9 cellular contexts compared by ENCODE assay signal in the genomic region with DNA sequence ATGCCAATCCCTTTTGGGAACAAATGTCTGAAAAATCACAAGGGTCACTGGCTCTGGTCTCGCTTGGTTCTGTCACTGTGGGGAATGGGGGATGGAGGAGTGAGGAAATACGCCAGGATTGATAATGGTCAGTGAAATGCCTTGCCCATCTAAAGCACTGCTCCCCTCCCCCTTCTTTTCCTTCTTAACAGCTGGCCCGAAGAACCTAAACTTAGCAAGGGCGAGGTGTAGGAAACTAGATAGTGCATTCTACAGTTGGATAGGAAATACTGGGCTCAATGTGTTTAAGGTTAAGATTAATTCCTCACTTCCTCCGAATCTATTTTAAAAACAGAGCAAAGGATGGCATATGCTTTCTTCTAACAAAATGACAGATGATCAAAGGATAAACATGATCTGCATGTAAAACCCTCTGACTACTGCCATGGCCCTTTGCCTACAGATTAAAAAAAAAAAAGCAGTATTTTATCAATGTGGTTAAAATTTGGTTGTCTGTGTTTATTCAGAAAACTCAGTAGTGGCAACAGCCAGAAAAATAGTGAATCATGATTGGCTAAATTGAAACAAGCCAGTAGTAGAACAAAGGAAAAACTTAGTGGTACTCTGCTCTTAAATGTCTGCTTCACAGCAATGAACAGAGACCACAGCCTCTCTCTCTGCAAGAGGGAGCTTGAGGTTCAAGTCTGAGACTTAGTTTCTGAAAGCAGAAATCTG.
A peak's percentile ranks its signal among the peaks of the same experiment; 100 is the strongest.
DNase-seq lines count a peak whose midpoint lies in the region; ATAC-seq, FAIRE-seq and TF ChIP-seq lines count a peak whose summit lies in the region.
"Had no signal": no experiment of that assay in that cellular context is flagged by ENCODE, and none has a peak within 500 bp of the region (broad histone marks: within the 10 kb centered on the region; RNA-seq: fewer than 3 reads in every experiment).

No MANE protein-coding gene starts in this region.

- no peak overlapping the region for H3K9ac ChIP-seq in H1 (replicated peaks in 1 of 4; ENCODE audit: extremely low read depth in 1 of 4, low read depth in 3 of 4, low read length in 3 of 4)

- H3K4me1 ChIP-seq in H1 (replicated peaks in 1 of 4; ENCODE audit: control insufficient read depth in 3 of 4, insufficient read depth in 4 of 4, low read length in 3 of 4) (peaks cover 4 to 24% (median 18%) of the 10 kb centered on the region in 4 experiments), muscle layer of duodenum (ENCODE audit: control insufficient read depth in 1 of 2, insufficient read depth in 2 of 2, low read length in 2 of 2) (peaks cover 0 to 2% of the 10 kb centered on the region in 2 donors)

- H2AK5ac ChIP-seq in H1 (ENCODE audit: low read depth, low read length) = no peak overlapping the region

- no peak overlapping the region for H3K14ac ChIP-seq in H1 (ENCODE audit: insufficient read length)

- H3K27me3 ChIP-seq in H1 (replicated peaks in 1 of 4; ENCODE audit: control insufficient read depth in 3 of 4, extremely low read depth in 1 of 4, insufficient read depth in 3 of 4, low read length in 3 of 4) = no peaks in the 10 kb centered on the region
- H3K27me3 ChIP-seq in muscle layer of duodenum (ENCODE audit: low read depth, low read length) = no peaks in the 10 kb centered on the region

- H3K79me1 ChIP-seq in H1 (ENCODE audit: low read depth, low read length) = no peaks in the 10 kb centered on the region

- no peak overlapping the region for H3K56ac ChIP-seq in H1 (replicated peaks; ENCODE audit: insufficient read length, low read depth, low read length)

- no peak overlapping the region for H3K18ac ChIP-seq in H1 (ENCODE audit: extremely low read depth, low read length)

- H3K27ac ChIP-seq in 22Rv1 = peak overlapping the region; percentile 72
- H3K27ac ChIP-seq in H1 (ENCODE audit: low read depth, low read length) = no peak overlapping the region
- peak overlapping the region; percentile 30 for H3K27ac ChIP-seq in muscle layer of duodenum (ENCODE audit: low read length)

- no peak overlapping the region for H4K5ac ChIP-seq in H1 (ENCODE audit: insufficient read length, low read depth, low read length)

- no peak overlapping the region for H2BK120ac ChIP-seq in H1 (replicated peaks; ENCODE audit: low read depth, low read length)

- H4K20me1 ChIP-seq in H1 (replicated peaks in 1 of 2; ENCODE audit: control insufficient read depth in 1 of 2, insufficient read depth in 2 of 2, low read length in 2 of 2) = no peaks in the 10 kb centered on the region

- TF ChIP-seq CTCF in 22Rv1 (IDR thresholded peaks at IDR 0.05) (no peak), H1 (IDR thresholded peaks at IDR 0.05; ENCODE audit: control extremely low read depth in 1 of 3, insufficient read depth in 1 of 3, low read depth in 1 of 3, low read length in 3 of 3) (no peak)

- no peak for TF ChIP-seq RAD21 in H1 (IDR thresholded peaks at IDR 0.05 in 1 of 2, conservative IDR thresholded peaks at IDR 0.05 in 1 of 2; ENCODE audit: low read depth in 2 of 2, low read length in 2 of 2)

- H3K23ac ChIP-seq in H1 (ENCODE audit: insufficient read length) = no peak overlapping the region

- peak; percentile 96 for DNase-seq in Jurkat, Clone E6-1 (ENCODE audit: low read depth, low spot score)
- DNase-seq in H1 (ENCODE audit: low read depth in 1 of 2, low spot score in 2 of 2) (no peak), GOT3 (lab: John Stamatoyannopoulos, UW) (no peak)

- TF ChIP-seq POLR2A in H1 (IDR thresholded peaks at IDR 0.05; ENCODE audit: control extremely low read depth in 1 of 2, low read depth in 2 of 2, low read length in 2 of 2) = no peak

- H2BK5ac ChIP-seq in H1 (ENCODE audit: low read depth, low read length) = peak overlapping the region; percentile 12; the same call in 1 of the 2 replicates

- POLR2A ChIA-PET in H1 (lab: Charles Lee; ENCODE audit: partially characterized antibody) = interaction anchor here (1.2 kb wide), 1 partner anchor 25 kb away, joined by 3 read pairs; no protein-coding TSS in a partner anchor

- WGBS in H1 (ENCODE audit: extremely low coverage in 1 of 2, insufficient coverage in 1 of 2, insufficient read length in 1 of 2, insufficient replicate concordance in 2 of 2, low coverage in 1 of 2, low lambda C conversion rate in 2 of 2, missing lambda C conversion rate in 1 of 2), 2 experiments = 64% methylated on average over 5 of the region's 5 CpGs; no CpG with 5 or more reads in 1 of the 2 experiments

- no peak overlapping the region for H2BK15ac ChIP-seq in H1 (ENCODE audit: low read length)

- H2BK20ac ChIP-seq in H1 (ENCODE audit: low read length) = peak overlapping the region; percentile 24; the same call in 1 of the 2 replicates

- H2AFZ ChIP-seq in H1 (ENCODE audit: low read length) = peak overlapping the region; percentile 58; the same call in 1 of the 2 replicates

- H2BK12ac ChIP-seq in H1 (ENCODE audit: low read depth, low read length) = peak overlapping the region; percentile 21

- H3K23me2 ChIP-seq in H1 (ENCODE audit: low read depth, low read length) = no peaks in the 10 kb centered on the region; the same call in 1 of the 2 replicates

- H3K4me3 ChIP-seq in Jurkat, Clone E6-1 (ENCODE audit: low read length) = peak overlapping the region; percentile 30
- H3K4me3 ChIP-seq in H1 (ENCODE audit: extremely low read depth in 1 of 4, insufficient read depth in 2 of 4, low read depth in 3 of 4, low read length in 4 of 4) = no peak overlapping the region
- peak overlapping the region in 1 of 2 donors; percentile 0 for H3K4me3 ChIP-seq in muscle layer of duodenum (ENCODE audit: low read depth in 1 of 2, low read length in 2 of 2)

- TF ChIP-seq EP300 in H1 (IDR thresholded peaks at IDR 0.05; ENCODE audit: borderline replicate concordance in 1 of 2, low read depth in 2 of 2, low read length in 2 of 2) = no peak

- no peaks in the 10 kb centered on the region for H3K79me2 ChIP-seq in H1 (ENCODE audit: control insufficient read depth in 1 of 2, insufficient read depth in 2 of 2, low read length in 2 of 2)

- CTCF ChIA-PET in H1 (lab: Charles Lee; ENCODE audit: partially characterized antibody) = interaction anchor here (0.6 to 4.7 kb wide), 6 partner anchors 12 to 1762 kb away, joined by 3 to 29 read pairs (median 4); a partner anchor contains a TSS

- H3K4me2 ChIP-seq in H1 (ENCODE audit: insufficient read depth in 1 of 2, low read depth in 2 of 2, low read length in 2 of 2) = peak overlapping the region; percentile 20 to 29

- no peak overlapping the region for H4K91ac ChIP-seq in H1 (replicated peaks; ENCODE audit: insufficient read length, low read length)

- ATAC-seq in SK-N-SH treated with all-trans-retinoic acid at 6 μM for 48 hours (no peak), HG02571 (IDR thresholded peaks at IDR 0.05; ENCODE audit: unreplicated experiment) (no peak), HG03135 (IDR thresholded peaks at IDR 0.05; ENCODE audit: unreplicated experiment) (no peak)

- H3K9me3 ChIP-seq in H1 (ENCODE audit: insufficient read depth in 2 of 2, low read depth in 1 of 2, low read length in 1 of 2) (0 out of 4 replicates have a peak, but pooled peaks cover 0 to 3% of the 10 kb centered on the region in 2 experiments), muscle layer of duodenum (ENCODE audit: control insufficient read depth in 1 of 2, low read length in 2 of 2) (no peaks in the 10 kb centered on the region)

- no peak overlapping the region for H3K4ac ChIP-seq in H1 (replicated peaks; ENCODE audit: insufficient read length, low read depth, low read length)

- H3K36me3 ChIP-seq in H1 (ENCODE audit: control insufficient read depth in 2 of 4, insufficient read depth in 4 of 4, low read length in 3 of 4) (no peaks in the 10 kb centered on the region), muscle layer of duodenum (ENCODE audit: control insufficient read depth in 1 of 2, insufficient read depth in 2 of 2, low read length in 2 of 2) (no peaks in the 10 kb centered on the region)

- no peak for FAIRE-seq in H1 (lab: Jason Lieb, UNC)
- FAIRE-seq: GM18507 had no signal

- H4K8ac ChIP-seq in H1 (ENCODE audit: extremely low read depth, insufficient read depth, low read length) = no peak overlapping the region

TF ChIP-seq in H1, 55 proteins besides CTCF, POLR2A, EP300 and RAD21 (continues in another document):
- TF ChIP-seq TAF1 (IDR thresholded peaks at IDR 0.05; ENCODE audit: low read depth, low read length) = no peak
- TF ChIP-seq GTF2F1 (IDR thresholded peaks at IDR 0.05; ENCODE audit: borderline replicate concordance, low read depth, low read length) = no peak
- TF ChIP-seq EZH2 (IDR thresholded peaks at IDR 0.05; ENCODE audit: low read depth, low read length, severe bottlenecking) = no peak
- TF ChIP-seq RFX5 (IDR thresholded peaks at IDR 0.05; ENCODE audit: borderline replicate concordance, low read depth, low read length) = no peak
- no peak for TF ChIP-seq HDAC6 (IDR thresholded peaks at IDR 0.05; ENCODE audit: low read depth, low read length)
- TF ChIP-seq BACH1 (IDR thresholded peaks at IDR 0.05; ENCODE audit: low read length) = no peak
- no peak for TF ChIP-seq SUZ12 (IDR thresholded peaks at IDR 0.05; ENCODE audit: low read length)
- no peak for TF ChIP-seq SRF (IDR thresholded peaks at IDR 0.05; ENCODE audit: low read depth, low read length)
- TF ChIP-seq CBX5 (IDR thresholded peaks at IDR 0.05; ENCODE audit: low read depth, low read length) = no peak
- no peak for TF ChIP-seq NANOG (IDR thresholded peaks at IDR 0.05; ENCODE audit: insufficient read depth, low read depth, low read length, poor library complexity, severe bottlenecking)
- TF ChIP-seq POLR2AphosphoS5 (IDR thresholded peaks at IDR 0.05; ENCODE audit: low read depth, low read length) = no peak
- TF ChIP-seq CREB1 (IDR thresholded peaks at IDR 0.05) = no peak

TF ChIP-seq in SK-N-SH treated with all-trans-retinoic acid at 6 μM for 48 hours, 23 proteins besides CTCF, POLR2A, EP300 and RAD21 (continues in another document):
- TF ChIP-seq CSDC2 (CRISPR knock-in tag; IDR thresholded peaks at IDR 0.05) = no peak
- no peak for TF ChIP-seq TCF4 (CRISPR knock-in tag; IDR thresholded peaks at IDR 0.05; ENCODE audit: borderline replicate concordance)
- TF ChIP-seq ZNF8 (CRISPR knock-in tag; IDR thresholded peaks at IDR 0.05) = no peak
- TF ChIP-seq, protein P1, sequence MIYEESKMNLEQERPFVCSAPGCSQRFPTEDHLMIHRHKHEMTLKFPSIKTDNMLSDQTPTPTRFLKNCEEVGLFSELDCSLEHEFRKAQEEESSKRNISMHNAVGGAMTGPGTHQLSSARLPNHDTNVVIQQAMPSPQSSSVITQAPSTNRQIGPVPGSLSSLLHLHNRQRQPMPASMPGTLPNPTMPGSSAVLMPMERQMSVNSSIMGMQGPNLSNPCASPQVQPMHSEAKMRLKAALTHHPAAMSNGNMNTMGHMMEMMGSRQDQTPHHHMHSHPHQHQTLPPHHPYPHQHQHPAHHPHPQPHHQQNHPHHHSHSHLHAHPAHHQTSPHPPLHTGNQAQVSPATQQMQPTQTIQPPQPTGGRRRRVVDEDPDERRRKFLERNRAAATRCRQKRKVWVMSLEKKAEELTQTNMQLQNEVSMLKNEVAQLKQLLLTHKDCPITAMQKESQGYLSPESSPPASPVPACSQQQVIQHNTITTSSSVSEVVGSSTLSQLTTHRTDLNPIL (CRISPR knock-in tag; IDR thresholded peaks at IDR 0.05; ENCODE audit: low read depth) = no peak
